ENCODE assay signal across 8 cellular contexts in genomic region chr22:36455571-36456458, GRCh38. TPM values are rescaled to one million over a fixed set of nuclear protein-coding genes. Genes with fewer than 3 reads are reported as not detected.
A peak's percentile ranks its signal among the peaks of the same experiment; 100 is the strongest.
DNase-seq lines count a peak whose midpoint lies in the region; ATAC-seq, FAIRE-seq and TF ChIP-seq lines count a peak whose summit lies in the region.

No MANE protein-coding gene starts in this region.

- no peak for TF ChIP-seq CTCF in left ventricle myocardium inferior (IDR thresholded peaks at IDR 0.05; ENCODE audit: borderline replicate concordance)

- DNase-seq in GM18507 (ENCODE audit: extremely low spot score, insufficient read length, low read depth) (no peak), SK-N-MC (ENCODE audit: low read depth, low spot score) (no peak), left ventricle myocardium inferior (no peak), SK-N-DZ (ENCODE audit: low spot score) (no peak), NCI-H446 (lab: John Stamatoyannopoulos, UW) (no peak), epidermal melanocyte (ENCODE audit: insufficient read length, low spot score) (no peak)

- H3K4me1 ChIP-seq in left ventricle myocardium inferior = peaks cover 74% of the 10 kb centered on the region

- no peaks in the 10 kb centered on the region for H3K36me3 ChIP-seq in SK-N-MC (ENCODE audit: insufficient read depth, low read length)
- no peaks in the 10 kb centered on the region for H3K36me3 ChIP-seq in left ventricle myocardium inferior

- H3K27me3 ChIP-seq in left ventricle myocardium inferior (ENCODE audit: low read depth) = no peaks in the 10 kb centered on the region

- no peak for ATAC-seq in GM19324 (IDR thresholded peaks at IDR 0.05; ENCODE audit: low FRiP score, unreplicated experiment)

- H3K4me3 ChIP-seq in SK-N-MC = peak overlapping the region; percentile 69
- peak overlapping the region; percentile 66 for H3K4me3 ChIP-seq in left ventricle myocardium inferior
- H3K4me3 ChIP-seq in skin epidermis = peak overlapping the region in 6 of 7 experiments; percentile 18 to 55 (median 34)

- peak; percentile 9 for FAIRE-seq in GM18507 (lab: Jason Lieb, UNC)

- intact Hi-C loops in left ventricle myocardium inferior (cut with micrococcal nuclease) = no loop called here

- H3K27ac ChIP-seq in SK-N-MC (peak overlapping the region; percentile 96), left ventricle myocardium inferior (replicated peaks) (peak overlapping the region; percentile 92), skin epidermis (peak overlapping the region in 20 of 21 experiments; percentile 60 to 97 (median 86))

- H3K9ac ChIP-seq in SK-N-MC (ENCODE audit: insufficient read length) = peak overlapping the region; percentile 78

- H3K9me3 ChIP-seq in SK-N-MC (ENCODE audit: low read depth, low read length) (no peaks in the 10 kb centered on the region), left ventricle myocardium inferior (replicated peaks) (no peaks in the 10 kb centered on the region)

RNA-seq across cellular contexts. Expression of gene TXN2, which starts 25.6 kb away (rescaled TPM):
- 113 TPM for total RNA-seq in left ventricle myocardium inferior
- polyA plus RNA-seq in SK-N-DZ (2014; cell fraction: cytosol; rRNA removed) = 19.5 and 21.5 TPM in 2 replicates
- polyA plus RNA-seq in SK-N-DZ (2014; cell fraction: nucleus; rRNA removed) = 13.6 and 39.4 TPM in 2 replicates

RNA-seq across cellular contexts. Expression of gene FOXRED2, which starts 51.0 kb away (rescaled TPM):
- 9.8 TPM for total RNA-seq in left ventricle myocardium inferior
- polyA plus RNA-seq in SK-N-DZ (2014; cell fraction: cytosol; rRNA removed) = 15.8 and 17.4 TPM in 2 replicates
- 7.4 and 8.6 TPM in 2 replicates for polyA plus RNA-seq in SK-N-DZ (2014; cell fraction: nucleus; rRNA removed)
